Comparison of ENCODE assay signal across 8 cellular contexts in the genomic region with DNA sequence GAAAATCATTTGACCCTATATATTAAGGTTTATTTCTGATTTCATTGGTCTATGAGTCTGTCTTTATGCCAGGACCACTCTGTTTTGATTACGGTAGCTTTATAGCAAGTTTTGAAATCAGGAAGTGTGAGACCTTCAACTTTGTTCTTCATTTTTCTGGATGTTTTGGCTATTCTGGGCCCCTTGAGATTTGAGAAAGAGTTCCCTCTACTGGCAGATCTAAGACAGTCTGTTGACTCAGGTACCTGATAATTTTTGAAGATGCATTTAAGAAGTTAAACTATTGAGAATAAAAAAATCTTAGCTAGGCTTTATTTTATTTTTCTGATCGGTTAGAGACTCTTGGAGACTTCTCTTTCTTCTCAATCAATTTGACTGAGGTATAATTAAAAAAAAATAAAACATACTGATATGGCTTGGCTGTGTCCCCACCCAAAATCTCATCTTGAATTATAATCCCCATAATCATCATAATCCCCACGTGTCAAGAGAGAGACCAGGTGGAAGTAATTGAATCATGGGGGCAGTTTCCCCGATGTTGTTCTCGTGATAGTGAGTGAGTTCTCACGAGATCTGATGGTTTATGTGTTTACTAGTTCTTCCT.
DNase-seq lines count a peak whose midpoint lies in the region; ATAC-seq and TF ChIP-seq lines count a peak whose summit lies in the region.

No MANE protein-coding gene starts in this region.

- H3K4me3 ChIP-seq in LNCaP clone FGC (ENCODE audit: low read depth, low read length), result no peak overlapping the region

- peak; percentile 61 for TF ChIP-seq CTCF in LNCaP clone FGC (IDR thresholded peaks at IDR 0.05; ENCODE audit: control insufficient read depth, extremely low read depth, insufficient read depth)

- no peak for ATAC-seq in GM21529 (IDR thresholded peaks at IDR 0.05; ENCODE audit: unreplicated experiment)

- DNase-seq in NCI-H1694 treated with DMSO at 0.1 percent for 48 hours (lab: John Stamatoyannopoulos, UW) (peak; percentile 33), NCI-H1694 (lab: John Stamatoyannopoulos, UW) (no peak), LNCaP clone FGC (ENCODE audit: low read depth) (no peak), SW480 (ENCODE audit: low spot score) (peak; percentile 50), kidney glomerular epithelial cell (lab: John Stamatoyannopoulos, UW) (peak; percentile 47)
- DNase-seq in activated CD8-positive, alpha-beta memory T cell treated with anti-CD3 and anti-CD28 coated beads, Interleukin-2, amount 50 U/mL, for 48 hours, result no peak
- DNase-seq in activated CD4-positive, CD25-positive, alpha-beta regulatory T cell treated with anti-CD3 and anti-CD28 coated beads, Interleukin-2, amount 50 U/mL, for 72 hours, result no peak

Comparison
In these comparisons a context has a peak if more than half of its experiments do, and no peak if none do; other contexts are left out.
1. DNase-seq: peak in NCI-H1694 treated with DMSO at 0.1 percent for 48 hours (single experiment), SW480 (single experiment) and kidney glomerular epithelial cell (single experiment); none in NCI-H1694 (single experiment), LNCaP clone FGC (single experiment), activated CD8-positive, alpha-beta memory T cell treated with anti-CD3 and anti-CD28 coated beads, Interleukin-2, amount 50 U/mL, for 48 hours (single experiment) and activated CD4-positive, CD25-positive, alpha-beta regulatory T cell treated with anti-CD3 and anti-CD28 coated beads, Interleukin-2, amount 50 U/mL, for 72 hours (single experiment).